ENCODE assay signal across 22 cellular contexts in the genomic region with DNA sequence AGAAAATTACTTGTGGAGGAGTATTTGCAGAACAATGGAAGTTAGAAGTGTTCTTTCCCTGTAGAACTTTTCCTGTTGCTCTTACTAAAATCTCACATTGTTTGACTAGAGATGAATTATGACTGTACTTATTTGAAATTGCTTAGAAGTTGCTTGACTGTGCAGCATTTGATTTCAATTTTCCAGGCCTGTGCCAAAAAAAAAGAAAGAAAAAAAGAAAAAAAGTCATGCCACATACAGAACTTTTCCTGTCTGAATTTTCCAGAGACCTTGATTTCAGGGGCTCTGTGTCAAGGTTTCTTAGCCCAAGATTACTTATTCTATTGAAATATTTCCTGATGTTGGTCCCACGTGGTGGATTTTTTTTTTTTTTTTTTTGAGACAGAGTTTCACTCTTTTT.
"Had no signal": no experiment of that assay in that cellular context is flagged by ENCODE, and none has a peak within 500 bp of the region (broad histone marks: within the 10 kb centered on the region; RNA-seq: fewer than 3 reads in every experiment).

No MANE protein-coding gene starts in this region.

- H3K4me3 ChIP-seq: ascending aorta, coronary artery, esophagus squamous epithelium, gastroesophageal sphincter, mucosa of descending colon, tibial nerve had no signal

- H3K27me3 ChIP-seq: ascending aorta, gastroesophageal sphincter, tibial nerve had no signal

- H3K36me3 ChIP-seq: ascending aorta, esophagus squamous epithelium, gastroesophageal sphincter, tibial nerve had no signal

- H3K27ac ChIP-seq: ascending aorta, epithelial cell of prostate, tibial nerve had no signal

- DNase-seq: activated CD4-positive, alpha-beta memory T cell treated with anti-CD3 and anti-CD28 coated beads, Interleukin-2, amount 10 ng/mL, durations not matched to agents 7 days and 5 days; activated CD4-positive, alpha-beta T cell treated with anti-CD3 and anti-CD28 coated beads, Interleukin-2, amount 10 ng/mL, durations not matched to agents 7 days and 5 days; activated CD4-positive, CD25-positive, alpha-beta regulatory T cell treated with anti-CD3 and anti-CD28 coated beads, Interleukin-2, amount 50 U/mL, for 72 hours; activated CD8-positive, alpha-beta memory T cell treated with anti-CD3 and anti-CD28 coated beads, Interleukin-2, amount 50 U/mL, for 48 hours; activated gamma-delta T cell; activated naive CD4-positive, alpha-beta T cell treated with anti-CD3 and anti-CD28 coated beads, Interleukin-2, amount 10 ng/mL, durations not matched to agents 7 days and 5 days; activated naive CD8-positive, alpha-beta T cell treated with anti-CD3 and anti-CD28 coated beads, Interleukin-2, amount 10 ng/mL, durations not matched to agents 7 days and 5 days; activated T-cell treated with anti-CD3 and anti-CD28 coated beads, Interleukin-2, amount 50 U/mL, for 24 hours; esophagus squamous epithelium; immature natural killer cell; kidney; mucosa of descending colon; posterior cingulate gyrus; right cardiac atrium; stimulated activated CD4-positive, alpha-beta T cell treated with anti-CD3 and anti-CD28 coated beads, Interleukin-2, amount 100 ng/mL, for 48 hours; stimulated activated naive CD4-positive, alpha-beta T cell treated with Interleukin-2 at 50 U/mL for 16 hours; T-helper 2 cell had no signal

- H3K9me3 ChIP-seq: ascending aorta, esophagus squamous epithelium, gastroesophageal sphincter, mucosa of descending colon, tibial nerve had no signal
